ENCODE assay signal across 9 cellular contexts in the genomic region with DNA sequence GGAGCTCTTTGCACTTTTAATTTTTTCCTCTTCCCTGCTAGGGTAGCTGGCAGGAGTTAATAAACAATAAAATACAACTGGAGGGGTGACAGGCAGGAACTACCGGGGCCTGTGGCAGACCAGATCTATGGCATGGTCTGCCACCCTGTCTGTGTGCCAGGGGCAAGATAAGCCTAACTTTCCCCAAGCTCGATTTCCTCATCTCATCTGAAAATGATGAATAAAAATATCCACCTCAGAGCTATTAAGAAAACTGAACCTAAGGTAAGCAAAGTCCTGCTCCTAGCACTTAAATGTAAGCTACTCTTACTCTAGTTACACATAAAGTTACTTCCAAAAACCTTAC. TPM values are rescaled to one million over a fixed set of nuclear protein-coding genes. Genes with fewer than 3 reads are reported as not detected.
A peak's percentile ranks its signal among the peaks of the same experiment; 100 is the strongest.
DNase-seq lines count a peak whose midpoint lies in the region; ATAC-seq and TF ChIP-seq lines count a peak whose summit lies in the region.
"Had no signal": no experiment of that assay in that cellular context is flagged by ENCODE, and none has a peak within 500 bp of the region (broad histone marks: within the 10 kb centered on the region; RNA-seq: fewer than 3 reads in every experiment).

No MANE protein-coding gene starts in this region.

- no peak for TF ChIP-seq RAD21 in liver (IDR thresholded peaks at IDR 0.05)

- no peaks in the 10 kb centered on the region for H3K9me3 Mint-ChIP-seq in activated CD4-positive, alpha-beta T cell treated with anti-CD3 and anti-CD28 coated beads, Interleukin-2, amount 10 ng/mL, durations not matched to agents 24 days and 14 days
- H3K9me3 Mint-ChIP-seq in activated naive CD8-positive, alpha-beta T cell treated with anti-CD3 and anti-CD28 coated beads, Interleukin-2, amount 50 U/mL, for 24 hours: no peaks in the 10 kb centered on the region

- H3K9me3 ChIP-seq in liver (ENCODE audit: control insufficient read depth in 4 of 4, low read length in 3 of 4): no peaks in the 10 kb centered on the region
- H3K9me3 ChIP-seq in thoracic aorta: no peaks in the 10 kb centered on the region

- H3K27ac Mint-ChIP-seq in activated CD4-positive, alpha-beta T cell treated with anti-CD3 and anti-CD28 coated beads, Interleukin-2, amount 10 ng/mL, durations not matched to agents 24 days and 14 days: peak overlapping the region; percentile 97
- H3K27ac Mint-ChIP-seq in activated naive CD8-positive, alpha-beta T cell treated with anti-CD3 and anti-CD28 coated beads, Interleukin-2, amount 50 U/mL, for 24 hours: peak overlapping the region; percentile 98

- no peak for ATAC-seq in activated naive CD8-positive, alpha-beta T cell treated with anti-CD3 and anti-CD28 coated beads, Interleukin-2, amount 50 U/mL, for 24 hours
- no peak for ATAC-seq in thoracic aorta (ENCODE audit: insufficient number of reproducible peaks, low FRiP score, low read depth)
- ATAC-seq in omental fat pad (ENCODE audit: low FRiP score): no peak

- H3K36me3 ChIP-seq in liver (ENCODE audit: control insufficient read depth in 4 of 4, insufficient read depth in 3 of 4, low read depth in 1 of 4, low read length in 3 of 4) (peaks cover 0 to 6% (median 0%) of the 10 kb centered on the region in 4 donors), thoracic aorta (peaks cover 7% of the 10 kb centered on the region)

- WGBS in liver: 0% methylated on average over 2 of the region's 2 CpGs

- no peak for TF ChIP-seq CTCF in liver (IDR thresholded peaks at IDR 0.05; ENCODE audit: low read depth, low read length, missing input control)
- TF ChIP-seq CTCF in thoracic aorta (IDR thresholded peaks at IDR 0.05): no peak
- TF ChIP-seq CTCF in omental fat pad (IDR thresholded peaks at IDR 0.05): no peak

- peak overlapping the region; percentile 99 for H3K4me3 Mint-ChIP-seq in activated CD4-positive, alpha-beta T cell treated with anti-CD3 and anti-CD28 coated beads, Interleukin-2, amount 10 ng/mL, durations not matched to agents 24 days and 14 days
- peak overlapping the region; percentile 97 for H3K4me3 Mint-ChIP-seq in activated naive CD8-positive, alpha-beta T cell treated with anti-CD3 and anti-CD28 coated beads, Interleukin-2, amount 50 U/mL, for 24 hours

- H3K27ac ChIP-seq in liver (ENCODE audit: low read depth in 1 of 2, low read length in 2 of 2) (peak overlapping the region; percentile 65 to 98), thoracic aorta (peak overlapping the region; percentile 93 to 98)

- H3K4me3 ChIP-seq in liver (ENCODE audit: low read depth in 1 of 3, low read length in 3 of 3): peak overlapping the region; percentile 66 to 85 (median 78)
- H3K4me3 ChIP-seq in thoracic aorta: peak overlapping the region; percentile 89

- peak overlapping the region; percentile 69 to 84 for H3K9ac ChIP-seq in liver (ENCODE audit: low read depth in 1 of 2, low read length in 2 of 2)

- no peaks in the 10 kb centered on the region for H3K27me3 ChIP-seq in liver (ENCODE audit: control insufficient read depth in 4 of 4, insufficient read depth in 4 of 4, low read length in 3 of 4)
- no peaks in the 10 kb centered on the region for H3K27me3 ChIP-seq in thoracic aorta (replicated peaks; ENCODE audit: insufficient read depth)
- H3K27me3 ChIP-seq: foreskin keratinocyte had no signal

- peaks cover 5 to 28% (median 22%) of the 10 kb centered on the region in 4 donors for H3K4me1 ChIP-seq in liver (ENCODE audit: control insufficient read depth in 4 of 4, insufficient read depth in 4 of 4, low read length in 3 of 4)
- H3K4me1 ChIP-seq in thoracic aorta (ENCODE audit: control insufficient read depth in 1 of 2, low read depth in 2 of 2): peaks cover 21 to 39% of the 10 kb centered on the region in 2 donors
- H3K4me1 ChIP-seq: foreskin keratinocyte had no signal

- DNase-seq in activated CD4-positive, alpha-beta T cell treated with anti-CD3 and anti-CD28 coated beads, Interleukin-2, amount 10 ng/mL, durations not matched to agents 24 days and 14 days: peak; percentile 60
- no peak for DNase-seq in activated CD4-positive, alpha-beta T cell treated with anti-CD3 and anti-CD28 coated beads, Interleukin-2, amount 50 U/mL, for 1 hour
- DNase-seq in activated naive CD8-positive, alpha-beta T cell treated with anti-CD3 and anti-CD28 coated beads, Interleukin-2, amount 50 U/mL, for 24 hours: no peak
- DNase-seq in thoracic aorta (ENCODE audit: low spot score): no peak
- DNase-seq in UCSD-AML1 (lab: John Stamatoyannopoulos, UW; ENCODE audit: unreplicated experiment): no peak
- DNase-seq in dermis blood vessel endothelial cell: no peak
- DNase-seq in omental fat pad (ENCODE audit: low spot score): no peak

- no peaks in the 10 kb centered on the region for H3K27me3 Mint-ChIP-seq in activated CD4-positive, alpha-beta T cell treated with anti-CD3 and anti-CD28 coated beads, Interleukin-2, amount 10 ng/mL, durations not matched to agents 24 days and 14 days
- no peaks in the 10 kb centered on the region for H3K27me3 Mint-ChIP-seq in activated naive CD8-positive, alpha-beta T cell treated with anti-CD3 and anti-CD28 coated beads, Interleukin-2, amount 50 U/mL, for 24 hours

- H3K4me1 Mint-ChIP-seq in activated CD4-positive, alpha-beta T cell treated with anti-CD3 and anti-CD28 coated beads, Interleukin-2, amount 10 ng/mL, durations not matched to agents 24 days and 14 days: peaks cover 40% of the 10 kb centered on the region
- peaks cover 36% of the 10 kb centered on the region for H3K4me1 Mint-ChIP-seq in activated naive CD8-positive, alpha-beta T cell treated with anti-CD3 and anti-CD28 coated beads, Interleukin-2, amount 50 U/mL, for 24 hours

- intact Hi-C loops in activated CD4-positive, alpha-beta T cell treated with anti-CD3 and anti-CD28 coated beads, Interleukin-2, amount 10 ng/mL, durations not matched to agents 24 days and 14 days (cut with micrococcal nuclease): loop anchor here (1.0 to 2.0 kb wide), 9 partner anchors 23 to 685 kb away; a partner anchor contains a TSS

- H3K36me3 Mint-ChIP-seq in activated CD4-positive, alpha-beta T cell treated with anti-CD3 and anti-CD28 coated beads, Interleukin-2, amount 10 ng/mL, durations not matched to agents 24 days and 14 days (ENCODE audit: low read depth): peaks cover 20% of the 10 kb centered on the region
- H3K36me3 Mint-ChIP-seq in activated naive CD8-positive, alpha-beta T cell treated with anti-CD3 and anti-CD28 coated beads, Interleukin-2, amount 50 U/mL, for 24 hours (ENCODE audit: low read depth): peaks cover 7% of the 10 kb centered on the region

TF ChIP-seq in liver, 16 proteins besides CTCF, POLR2A, EP300 and RAD21 (continues in another document):
- TF ChIP-seq, protein P1, sequence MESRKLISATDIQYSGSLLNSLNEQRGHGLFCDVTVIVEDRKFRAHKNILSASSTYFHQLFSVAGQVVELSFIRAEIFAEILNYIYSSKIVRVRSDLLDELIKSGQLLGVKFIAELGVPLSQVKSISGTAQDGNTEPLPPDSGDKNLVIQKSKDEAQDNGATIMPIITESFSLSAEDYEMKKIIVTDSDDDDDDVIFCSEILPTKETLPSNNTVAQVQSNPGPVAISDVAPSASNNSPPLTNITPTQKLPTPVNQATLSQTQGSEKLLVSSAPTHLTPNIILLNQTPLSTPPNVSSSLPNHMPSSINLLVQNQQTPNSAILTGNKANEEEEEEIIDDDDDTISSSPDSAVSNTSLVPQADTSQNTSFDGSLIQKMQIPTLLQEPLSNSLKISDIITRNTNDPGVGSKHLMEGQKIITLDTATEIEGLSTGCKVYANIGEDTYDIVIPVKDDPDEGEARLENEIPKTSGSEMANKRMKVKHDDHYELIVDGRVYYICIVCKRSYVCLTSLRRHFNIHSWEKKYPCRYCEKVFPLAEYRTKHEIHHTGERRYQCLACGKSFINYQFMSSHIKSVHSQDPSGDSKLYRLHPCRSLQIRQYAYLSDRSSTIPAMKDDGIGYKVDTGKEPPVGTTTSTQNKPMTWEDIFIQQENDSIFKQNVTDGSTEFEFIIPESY (IDR thresholded peaks at IDR 0.05): no peak
- no peak for TF ChIP-seq RXRA (IDR thresholded peaks at IDR 0.05)
- TF ChIP-seq HNF4A (conservative IDR thresholded peaks at IDR 0.05): no peak
- no peak for TF ChIP-seq YY1 (IDR thresholded peaks at IDR 0.05)

RNA-seq across cellular contexts. Expression of a gene that starts 0.9 kb away (rescaled TPM):
- 26.3 and 26.6 TPM in 2 replicates for total RNA-seq in activated CD4-positive, alpha-beta T cell treated with anti-CD3 and anti-CD28 coated beads, Interleukin-2, amount 10 ng/mL, durations not matched to agents 24 days and 14 days
- 10 to 100 TPM in 1 of 2 donors, 1 to 10 TPM in 1; 9.1 to 15.1 TPM for total RNA-seq in liver
- polyA plus RNA-seq in liver: 10 to 100 TPM in 1 of 2 donors, 1 to 10 TPM in 1; 8.6 to 12.0 TPM
- total RNA-seq in thoracic aorta: 10 to 100 TPM; 22.2 to 34.3 TPM
- 14.8 and 17.3 TPM in 2 replicates for total RNA-seq in dermis blood vessel endothelial cell
- 10 to 100 TPM; 18.7 to 23.2 (median 21.1) TPM for total RNA-seq in omental fat pad

RNA-seq across cellular contexts. Expression of a gene that starts 12.3 kb away (rescaled TPM):
- 0.43 TPM in 1 of 2 replicates, not detected in the other for total RNA-seq in activated CD4-positive, alpha-beta T cell treated with anti-CD3 and anti-CD28 coated beads, Interleukin-2, amount 10 ng/mL, durations not matched to agents 24 days and 14 days
- total RNA-seq in liver (under 1 TPM in 1 of 2 donors, not detected in 1; 0.08 TPM), thoracic aorta (1 to 10 TPM; 3.8 to 6.1 TPM), dermis blood vessel endothelial cell (not detected in 2 replicates), omental fat pad (under 1 TPM in 3 of 4 donors, not detected in 1; 0.19 to 0.72 (median 0.63) TPM)
- under 1 TPM in 1 of 2 donors, not detected in 1; 0.05 TPM for polyA plus RNA-seq in liver

RNA-seq across cellular contexts. Expression of a gene that starts 23.9 kb away (rescaled TPM):
- 71.0 and 71.8 TPM in 2 replicates for total RNA-seq in activated CD4-positive, alpha-beta T cell treated with anti-CD3 and anti-CD28 coated beads, Interleukin-2, amount 10 ng/mL, durations not matched to agents 24 days and 14 days
- total RNA-seq in liver (10 to 100 TPM in 1 of 2 donors, 1 to 10 TPM in 1; 9.3 to 20.9 TPM), thoracic aorta (10 to 100 TPM; 21.9 to 31.4 TPM), dermis blood vessel endothelial cell (24.2 and 24.3 TPM in 2 replicates), omental fat pad (10 to 100 TPM; 18.1 to 67.5 (median 23.1) TPM)
- 10 to 100 TPM; 13.0 to 17.7 TPM for polyA plus RNA-seq in liver

RNA-seq across cellular contexts. Expression of a gene that starts 28.9 kb away (rescaled TPM):
- total RNA-seq in activated CD4-positive, alpha-beta T cell treated with anti-CD3 and anti-CD28 coated beads, Interleukin-2, amount 10 ng/mL, durations not matched to agents 24 days and 14 days: 181 and 182 TPM in 2 replicates
- total RNA-seq in liver (10 to 100 TPM; 69.5 to 99.5 TPM), thoracic aorta (100 to 1,000 TPM in 1 of 2 donors, 10 to 100 TPM in 1; 72.3 to 136 TPM), dermis blood vessel endothelial cell (64.6 and 99.2 TPM in 2 replicates), omental fat pad (100 to 1,000 TPM; 111 to 223 (median 139) TPM)
- 100 to 1,000 TPM; 158 to 277 TPM for polyA plus RNA-seq in liver

RNA-seq across cellular contexts. Expression of a gene that starts 33.1 kb away (rescaled TPM):
- 59.7 TPM in 2 replicates for total RNA-seq in activated CD4-positive, alpha-beta T cell treated with anti-CD3 and anti-CD28 coated beads, Interleukin-2, amount 10 ng/mL, durations not matched to agents 24 days and 14 days
- total RNA-seq in liver: 10 to 100 TPM; 12.8 to 19.4 TPM
- 10 to 100 TPM in 1 of 2 donors, 1 to 10 TPM in 1; 2.9 to 31.5 TPM for polyA plus RNA-seq in liver
- total RNA-seq in thoracic aorta: 10 to 100 TPM; 34.8 to 51.6 TPM
- 50.2 and 64.4 TPM in 2 replicates for total RNA-seq in dermis blood vessel endothelial cell
- total RNA-seq in omental fat pad: 10 to 100 TPM; 20.3 to 67.9 (median 42.6) TPM
